In genomic region chr16:12159672-12160071, GRCh38 we compare ENCODE assay signal across 2 cellular contexts.
TF ChIP-seq lines count a peak whose summit lies in the region.

No MANE protein-coding gene starts in this region.

TF ChIP-seq in IMR-90, 13 proteins besides CTCF, POLR2A, EP300 and RAD21 (continued from another document):
- TF ChIP-seq ELK1 (IDR thresholded peaks at IDR 0.05; ENCODE audit: borderline replicate concordance, low read depth, low read length): no peak
- TF ChIP-seq RCOR1 (IDR thresholded peaks at IDR 0.05; ENCODE audit: insufficient replicate concordance, low read length): no peak
- no peak for TF ChIP-seq USF2 (IDR thresholded peaks at IDR 0.05; ENCODE audit: low read depth, low read length)
- TF ChIP-seq NFE2L2 (IDR thresholded peaks at IDR 0.05; ENCODE audit: low read depth, low read length): no peak
- TF ChIP-seq RFX5 (IDR thresholded peaks at IDR 0.05; ENCODE audit: low read depth, low read length): no peak
- TF ChIP-seq BHLHE40 (IDR thresholded peaks at IDR 0.05; ENCODE audit: low read depth, low read length): no peak
- TF ChIP-seq CHD1 (IDR thresholded peaks at IDR 0.05; ENCODE audit: low read depth, low read length): no peak
- TF ChIP-seq MAZ (IDR thresholded peaks at IDR 0.05; ENCODE audit: borderline replicate concordance, low read depth, low read length): no peak
- TF ChIP-seq CEBPB (IDR thresholded peaks at IDR 0.05; ENCODE audit: low read depth, low read length): no peak
TF ChIP-seq in IMR-90: peak in this region for 0.

TF ChIP-seq in K562, 482 proteins besides CTCF, POLR2A, EP300 and RAD21:
- TF ChIP-seq CREB5 (CRISPR knock-in tag; IDR thresholded peaks at IDR 0.05): no peak
- no peak for TF ChIP-seq RNF2 (IDR thresholded peaks at IDR 0.05)
- TF ChIP-seq TAL1 (IDR thresholded peaks at IDR 0.05): no peak
- peak in 1 of 2 experiments; percentile 69; a peak in 2 of 4 replicates for TF ChIP-seq ZMIZ1 (IDR thresholded peaks at IDR 0.05; ENCODE audit: low read depth in 2 of 2, low read length in 2 of 2)
- no peak for TF ChIP-seq ASH1L (IDR thresholded peaks at IDR 0.05; ENCODE audit: borderline replicate concordance, low read depth, partially characterized antibody)
- peak; percentile 95 for TF ChIP-seq ZNF23 (CRISPR knock-in tag; IDR thresholded peaks at IDR 0.05)
- no peak for TF ChIP-seq RBM22 (IDR thresholded peaks at IDR 0.05; ENCODE audit: low read depth, low read length, poor library complexity, severe bottlenecking)
- peak; percentile 96 for TF ChIP-seq ZBTB17 (CRISPR knock-in tag; IDR thresholded peaks at IDR 0.05)
- peak in 1 of 2 experiments; percentile 90; a peak in 2 of 4 replicates for TF ChIP-seq MLLT1 (IDR thresholded peaks at IDR 0.05)
- TF ChIP-seq E4F1 (CRISPR knock-in tag; IDR thresholded peaks at IDR 0.05; ENCODE audit: borderline replicate concordance): no peak
- TF ChIP-seq HDAC3 (IDR thresholded peaks at IDR 0.05; ENCODE audit: borderline replicate concordance, partially characterized antibody): no peak
- TF ChIP-seq NFXL1 (CRISPR knock-in tag; IDR thresholded peaks at IDR 0.05): no peak
